1 cellular context compared by ENCODE assay signal in genomic region chr21:45592208-45592619, GRCh38.
TF ChIP-seq lines count a peak whose summit lies in the region.

No MANE protein-coding gene starts in this region.

TF ChIP-seq in GM23338, 12 proteins besides CTCF, POLR2A, EP300 and RAD21 (continued from another document):
- TF ChIP-seq ZNF462 (CRISPR knock-in tag; IDR thresholded peaks at IDR 0.05): no peak
- TF ChIP-seq ETS1 (IDR thresholded peaks at IDR 0.05): no peak
- TF ChIP-seq STAT1 (IDR thresholded peaks at IDR 0.05; ENCODE audit: unreplicated experiment): no peak
- TF ChIP-seq ZNF331 (CRISPR knock-in tag; IDR thresholded peaks at IDR 0.05; ENCODE audit: low read depth): no peak
- TF ChIP-seq CREB1 (CRISPR knock-in tag; IDR thresholded peaks at IDR 0.05; ENCODE audit: low read depth): no peak
- TF ChIP-seq EZH2phosphoT487 (IDR thresholded peaks at IDR 0.05; ENCODE audit: unreplicated experiment): no peak
- TF ChIP-seq REST (IDR thresholded peaks at IDR 0.05; ENCODE audit: unreplicated experiment): no peak
- no peak for TF ChIP-seq EZH2 (IDR thresholded peaks at IDR 0.05; ENCODE audit: low read depth, unreplicated experiment)
- TF ChIP-seq JUNB (IDR thresholded peaks at IDR 0.05; ENCODE audit: unreplicated experiment): no peak
- no peak for TF ChIP-seq POLR2AphosphoS5 (IDR thresholded peaks at IDR 0.05; ENCODE audit: low read depth)
